8 cellular contexts compared by ENCODE assay signal in the genomic region with DNA sequence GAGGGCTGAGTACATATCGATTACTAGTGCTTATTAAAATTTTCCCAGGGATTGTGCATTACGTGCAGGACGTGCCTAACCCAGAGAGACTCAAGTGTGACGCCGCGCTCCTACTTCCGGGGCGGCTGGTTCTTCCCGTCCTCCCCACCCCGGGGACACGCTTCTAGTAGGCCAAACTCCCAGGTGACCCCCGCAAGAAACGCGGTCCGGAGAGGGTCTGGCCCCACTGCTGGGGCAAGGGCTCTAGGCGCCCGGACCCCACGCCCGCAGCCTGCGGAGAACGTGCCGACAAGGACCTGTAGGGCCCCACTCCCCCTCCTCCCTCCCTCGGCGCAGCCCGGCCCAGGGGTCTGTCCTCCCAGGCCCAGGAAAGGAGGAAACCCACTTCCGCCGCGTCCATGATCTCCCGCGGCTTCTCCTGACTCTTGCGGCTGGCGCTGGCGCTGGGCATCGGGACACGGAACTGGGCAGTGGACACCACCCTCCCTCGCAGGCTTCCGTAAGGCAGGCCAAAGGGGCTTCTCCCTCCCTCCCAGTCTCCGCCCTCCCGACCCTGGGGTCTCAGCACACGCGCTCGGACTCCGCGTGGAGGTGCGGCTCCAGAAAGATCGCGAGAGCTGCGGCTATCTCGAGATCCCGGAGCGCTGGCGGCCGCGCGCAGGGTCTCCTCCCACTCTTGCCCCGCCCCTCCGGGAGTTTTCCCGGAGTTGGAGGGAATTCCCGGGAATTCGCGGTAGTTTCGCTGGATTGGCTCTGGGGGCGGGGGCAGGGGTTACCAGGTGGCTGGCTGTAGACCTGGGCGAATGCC. TPM values are rescaled to one million over a fixed set of nuclear protein-coding genes. Genes with fewer than 3 reads are reported as not detected.
A peak's percentile ranks its signal among the peaks of the same experiment; 100 is the strongest.
DNase-seq lines count a peak whose midpoint lies in the region; ATAC-seq and TF ChIP-seq lines count a peak whose summit lies in the region.

A gene (minus strand): TSS at position 609 of the 808 bp plus-strand sequence. CDS start 158 bp downstream, at position 451.

- peak within 1 kb of the TSS; percentile 65 for H3K9ac ChIP-seq in muscle layer of colon (ENCODE audit: low read length)

- peak within 1 kb of the TSS; percentile 87 to 98 for H3K4me3 ChIP-seq in muscle layer of colon (ENCODE audit: low read depth in 1 of 2, low read length in 2 of 2)

- H3K9me3 ChIP-seq in muscle layer of colon (ENCODE audit: low read length), result no peaks in the 10 kb centered on the region

- no peaks in the 10 kb centered on the region for H3K36me3 ChIP-seq in muscle layer of colon (ENCODE audit: insufficient read depth, low read length)

- peak; percentile 96 for DNase-seq in DMS79 treated with DMSO at 0.1 percent for 48 hours (lab: John Stamatoyannopoulos, UW)
- DNase-seq in KG1 (lab: John Stamatoyannopoulos, UW), result peak; percentile 76
- peak; percentile 91 to 92 for DNase-seq in activated T-cell treated with anti-CD3 and anti-CD28 coated beads, Interleukin-2, amount 50 U/mL, for 48 hours
- peak; percentile 56 to 67 for DNase-seq in stimulated activated CD8-positive, alpha-beta memory T cell treated with anti-CD3 and anti-CD28 coated beads, Interleukin-7, amount 100 ng/mL, for 1 hour (ENCODE audit: low read depth in 2 of 2)

- H3K27me3 ChIP-seq in muscle layer of colon (ENCODE audit: control insufficient read depth in 1 of 2, insufficient read depth in 2 of 2, low read length in 2 of 2), result no peaks in the 10 kb centered on the region

- H3K4me1 ChIP-seq in muscle layer of colon (ENCODE audit: insufficient read depth, low read length), result peaks cover 29% of the 10 kb centered on the region

- peak; percentile 78 for ATAC-seq in GM21737 (IDR thresholded peaks at IDR 0.05; ENCODE audit: unreplicated experiment)
- ATAC-seq in esophagus mucosa, result peak; percentile 96

- peak within 1 kb of the TSS; percentile 97 for H3K27ac ChIP-seq in muscle layer of colon (ENCODE audit: low read depth, low read length)

TF ChIP-seq in PFSK-1, 5 proteins besides CTCF, POLR2A, EP300 and RAD21:
- TF ChIP-seq POLR2AphosphoS5 (IDR thresholded peaks at IDR 0.05; ENCODE audit: low read depth, low read length) (peak; percentile 75), SIN3A (IDR thresholded peaks at IDR 0.05; ENCODE audit: borderline replicate concordance, insufficient read depth, low read length) (peak; percentile 28; the same call in 1 of the 2 replicates), FOXP2 (optimal IDR thresholded peaks at IDR 0.05; ENCODE audit: borderline replicate concordance, extremely low read depth, extremely low read length, insufficient read depth) (peak; percentile 68), TAF1 (IDR thresholded peaks at IDR 0.05; ENCODE audit: borderline replicate concordance, insufficient read depth, low read length) (no peak)
- TF ChIP-seq, protein P1, sequence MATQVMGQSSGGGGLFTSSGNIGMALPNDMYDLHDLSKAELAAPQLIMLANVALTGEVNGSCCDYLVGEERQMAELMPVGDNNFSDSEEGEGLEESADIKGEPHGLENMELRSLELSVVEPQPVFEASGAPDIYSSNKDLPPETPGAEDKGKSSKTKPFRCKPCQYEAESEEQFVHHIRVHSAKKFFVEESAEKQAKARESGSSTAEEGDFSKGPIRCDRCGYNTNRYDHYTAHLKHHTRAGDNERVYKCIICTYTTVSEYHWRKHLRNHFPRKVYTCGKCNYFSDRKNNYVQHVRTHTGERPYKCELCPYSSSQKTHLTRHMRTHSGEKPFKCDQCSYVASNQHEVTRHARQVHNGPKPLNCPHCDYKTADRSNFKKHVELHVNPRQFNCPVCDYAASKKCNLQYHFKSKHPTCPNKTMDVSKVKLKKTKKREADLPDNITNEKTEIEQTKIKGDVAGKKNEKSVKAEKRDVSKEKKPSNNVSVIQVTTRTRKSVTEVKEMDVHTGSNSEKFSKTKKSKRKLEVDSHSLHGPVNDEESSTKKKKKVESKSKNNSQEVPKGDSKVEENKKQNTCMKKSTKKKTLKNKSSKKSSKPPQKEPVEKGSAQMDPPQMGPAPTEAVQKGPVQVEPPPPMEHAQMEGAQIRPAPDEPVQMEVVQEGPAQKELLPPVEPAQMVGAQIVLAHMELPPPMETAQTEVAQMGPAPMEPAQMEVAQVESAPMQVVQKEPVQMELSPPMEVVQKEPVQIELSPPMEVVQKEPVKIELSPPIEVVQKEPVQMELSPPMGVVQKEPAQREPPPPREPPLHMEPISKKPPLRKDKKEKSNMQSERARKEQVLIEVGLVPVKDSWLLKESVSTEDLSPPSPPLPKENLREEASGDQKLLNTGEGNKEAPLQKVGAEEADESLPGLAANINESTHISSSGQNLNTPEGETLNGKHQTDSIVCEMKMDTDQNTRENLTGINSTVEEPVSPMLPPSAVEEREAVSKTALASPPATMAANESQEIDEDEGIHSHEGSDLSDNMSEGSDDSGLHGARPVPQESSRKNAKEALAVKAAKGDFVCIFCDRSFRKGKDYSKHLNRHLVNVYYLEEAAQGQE (IDR thresholded peaks at IDR 0.05; ENCODE audit: insufficient read depth in 1 of 2, low read depth in 2 of 2, low read length in 2 of 2), result no peak

RNA-seq across cellular contexts. Expression of the gene that starts here (rescaled TPM):
- polyA plus RNA-seq in PFSK-1 (2012; ENCODE audit: insufficient read length, low read depth), result 111 TPM
- total RNA-seq in esophagus mucosa, result 58.3 TPM

Comparison
In these comparisons a context has a peak if more than half of its experiments do, and no peak if none do; other contexts are left out.
1. Peak in every context shown above with its lines: DNase-seq, ATAC-seq, H3K4me3 ChIP-seq and H3K27ac ChIP-seq.